ENCODE assay signal across 9 cellular contexts in genomic region chr2:85704800-85705679, GRCh38. TPM values are rescaled to one million over a fixed set of nuclear protein-coding genes. Genes with fewer than 3 reads are reported as not detected.
DNase-seq lines count a peak whose midpoint lies in the region; TF ChIP-seq lines count a peak whose summit lies in the region.
"Had no signal": no experiment of that assay in that cellular context is flagged by ENCODE, and none has a peak within 500 bp of the region (broad histone marks: within the 10 kb centered on the region; RNA-seq: fewer than 3 reads in every experiment).

No MANE protein-coding gene starts in this region.

- no peak overlapping the region for H3K4me3 ChIP-seq in HL-60 (replicated peaks; ENCODE audit: insufficient read depth, low read length)
- no peak overlapping the region for H3K4me3 ChIP-seq in ascending aorta
- H3K4me3 ChIP-seq in skeletal muscle satellite cell (ENCODE audit: low read length), result no peak overlapping the region

- TF ChIP-seq CTCF in HL-60 (IDR thresholded peaks at IDR 0.05; ENCODE audit: insufficient read depth, low read length) (no peak), ascending aorta (IDR thresholded peaks at IDR 0.05) (no peak)

- H3K9ac ChIP-seq in skeletal muscle satellite cell (ENCODE audit: low read depth, low read length), result peak overlapping the region; percentile 29

- CTCF ChIA-PET in HEK293T (lab: Yijun Ruan, JAX), result interaction anchor here (1.0 to 3.5 kb wide), 2 partner anchors 15 to 68 kb away, joined by 3 to 17 read pairs; no protein-coding TSS in a partner anchor

- DNase-seq in activated CD8-positive, alpha-beta memory T cell treated with anti-CD3 and anti-CD28 coated beads, Interleukin-2, amount 50 U/mL, for 48 hours, result peak; percentile 46
- DNase-seq in activated CD8-positive, alpha-beta memory T cell treated with anti-CD3 and anti-CD28 coated beads for 24 hours, result no peak
- DNase-seq in HL-60 (ENCODE audit: low read depth in 1 of 2, low spot score in 1 of 2) (peak in 1 of 2 experiments; percentile 66), ascending aorta (ENCODE audit: low spot score in 2 of 2) (no peak), HEK293T (ENCODE audit: extremely low spot score) (no peak), HuH-7 (ENCODE audit: low spot score) (no peak), NCI-H345 (lab: John Stamatoyannopoulos, UW) (no peak)

- H3K9me3 ChIP-seq in ascending aorta (no peaks in the 10 kb centered on the region), skeletal muscle satellite cell (replicated peaks; ENCODE audit: low read length) (no peaks in the 10 kb centered on the region)

- H3K27me3 ChIP-seq in HL-60 (ENCODE audit: insufficient read depth, poor library complexity, severe bottlenecking), result no peaks in the 10 kb centered on the region
- H3K27me3 ChIP-seq in ascending aorta, result no peaks in the 10 kb centered on the region
- no peaks in the 10 kb centered on the region for H3K27me3 ChIP-seq in skeletal muscle satellite cell (ENCODE audit: control insufficient read depth, insufficient read depth, low read length)

- H3K27ac ChIP-seq in HL-60 (replicated peaks) (peak overlapping the region; percentile 91), ascending aorta (peak overlapping the region; percentile 62 to 79)

- POLR2A ChIA-PET in HEK293T (lab: Yijun Ruan, JAX), result no interaction called here

- intact Hi-C loops in ascending aorta (cut with DNase I), result no loop called here

- peak overlapping the region; percentile 30 for H3K4me2 ChIP-seq in skeletal muscle satellite cell (ENCODE audit: low read length)

- H3K4me1 ChIP-seq in ascending aorta, result peaks cover 0 to 15% of the 10 kb centered on the region in 2 donors
- peaks cover 61% of the 10 kb centered on the region for H3K4me1 ChIP-seq in skeletal muscle satellite cell (ENCODE audit: control insufficient read depth, insufficient read depth, low read length)

- H3K36me3 ChIP-seq in ascending aorta, result no peaks in the 10 kb centered on the region
- H3K36me3 ChIP-seq in skeletal muscle satellite cell (ENCODE audit: insufficient read depth, low read length), result no peaks in the 10 kb centered on the region

TF ChIP-seq in HEK293T, 16 proteins besides CTCF, POLR2A, EP300 and RAD21:
- TF ChIP-seq FOXA1 (IDR thresholded peaks at IDR 0.05) (no peak), LEF1 (IDR thresholded peaks at IDR 0.05; ENCODE audit: borderline replicate concordance) (no peak), FOXM1 (IDR thresholded peaks at IDR 0.05; ENCODE audit: borderline replicate concordance) (no peak), HDGF (IDR thresholded peaks at IDR 0.05; ENCODE audit: borderline replicate concordance) (no peak), ELF4 (IDR thresholded peaks at IDR 0.05) (no peak), BHLHE40 (IDR thresholded peaks at IDR 0.05; ENCODE audit: borderline replicate concordance) (no peak), NFRKB (IDR thresholded peaks at IDR 0.05) (no peak), SUZ12 (IDR thresholded peaks at IDR 0.05) (no peak), L3MBTL2 (conservative IDR thresholded peaks at IDR 0.05) (no peak), SP1 (IDR thresholded peaks at IDR 0.05) (no peak), CTBP1 (IDR thresholded peaks at IDR 0.05; ENCODE audit: borderline replicate concordance) (no peak), TARDBP (IDR thresholded peaks at IDR 0.05) (no peak), FOXK2 (IDR thresholded peaks at IDR 0.05) (no peak)
- TF ChIP-seq, protein P1, sequence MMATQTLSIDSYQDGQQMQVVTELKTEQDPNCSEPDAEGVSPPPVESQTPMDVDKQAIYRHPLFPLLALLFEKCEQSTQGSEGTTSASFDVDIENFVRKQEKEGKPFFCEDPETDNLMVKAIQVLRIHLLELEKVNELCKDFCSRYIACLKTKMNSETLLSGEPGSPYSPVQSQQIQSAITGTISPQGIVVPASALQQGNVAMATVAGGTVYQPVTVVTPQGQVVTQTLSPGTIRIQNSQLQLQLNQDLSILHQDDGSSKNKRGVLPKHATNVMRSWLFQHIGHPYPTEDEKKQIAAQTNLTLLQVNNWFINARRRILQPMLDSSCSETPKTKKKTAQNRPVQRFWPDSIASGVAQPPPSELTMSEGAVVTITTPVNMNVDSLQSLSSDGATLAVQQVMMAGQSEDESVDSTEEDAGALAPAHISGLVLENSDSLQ (IDR thresholded peaks at IDR 0.05), result no peak

RNA-seq across cellular contexts. Expression of gene GNLY, which starts 10.9 kb away (rescaled TPM):
- not detected for total RNA-seq in ascending aorta
- 0.22 TPM in 1 of 2 replicates, not detected in the other for total RNA-seq in skeletal muscle satellite cell (2012; rRNA removed)
- total RNA-seq: SK-MEL-5 had no signal

RNA-seq across cellular contexts. Expression of gene SFTPB, which starts 37.0 kb away (rescaled TPM):
- total RNA-seq in ascending aorta, result not detected
- 0.51 TPM in 1 of 2 replicates, not detected in the other for total RNA-seq in skeletal muscle satellite cell (2012; rRNA removed)
- total RNA-seq: SK-MEL-5 had no signal

RNA-seq across cellular contexts. Expression of gene ATOH8, which starts 48.8 kb away (rescaled TPM):
- 239 TPM for total RNA-seq in ascending aorta
- 36.3 and 44.6 TPM in 2 replicates for total RNA-seq in skeletal muscle satellite cell (2012; rRNA removed)
